Comparison of ENCODE assay signal across 1 cellular context in genomic region chr2:172084734-172085459, GRCh38.
TF ChIP-seq lines count a peak whose summit lies in the region.

No MANE protein-coding gene starts in this region.

TF ChIP-seq in HepG2, 621 proteins besides CTCF, POLR2A, EP300 and RAD21 (continued from another document and continues in another):
- TF ChIP-seq BCLAF1 (IDR thresholded peaks at IDR 0.05) (no peak), SRF (IDR thresholded peaks at IDR 0.05; ENCODE audit: low read depth, low read length) (no peak), NKX3-1 (CRISPR knock-in tag; IDR thresholded peaks at IDR 0.05) (no peak), SYNCRIP (IDR thresholded peaks at IDR 0.05; ENCODE audit: insufficient read depth, low read depth, low read length) (no peak), ZNF33B (CRISPR knock-in tag; IDR thresholded peaks at IDR 0.05) (no peak), IRX3 (CRISPR knock-in tag; IDR thresholded peaks at IDR 0.05; ENCODE audit: borderline replicate concordance, low read depth) (no peak), ZFP62 (CRISPR knock-in tag; IDR thresholded peaks at IDR 0.05) (no peak), ZNF784 (CRISPR knock-in tag; IDR thresholded peaks at IDR 0.05; ENCODE audit: borderline replicate concordance) (no peak), ISX (CRISPR knock-in tag; conservative IDR thresholded peaks at IDR 0.05) (0 out of 2 replicates have a peak, but pooled peaks have one; percentile 29), MAX (IDR thresholded peaks at IDR 0.05) (peak; percentile 68), FOSL1 (CRISPR knock-in tag; IDR thresholded peaks at IDR 0.05; ENCODE audit: borderline replicate concordance) (no peak), SMAD9 (CRISPR knock-in tag; IDR thresholded peaks at IDR 0.05) (no peak), ZNF83 (CRISPR knock-in tag; IDR thresholded peaks at IDR 0.05; ENCODE audit: borderline replicate concordance) (no peak), ZNF772 (CRISPR knock-in tag; IDR thresholded peaks at IDR 0.05) (peak; percentile 78), FOXO4 (CRISPR knock-in tag; conservative IDR thresholded peaks at IDR 0.05) (no peak), BCL3 (CRISPR knock-in tag; IDR thresholded peaks at IDR 0.05) (no peak), SMARCC2 (IDR thresholded peaks at IDR 0.05) (no peak), CEBPZ (IDR thresholded peaks at IDR 0.05; ENCODE audit: low read length) (no peak), FUBP1 (CRISPR knock-in tag; IDR thresholded peaks at IDR 0.05; ENCODE audit: borderline replicate concordance) (no peak), ZNF224 (CRISPR knock-in tag; IDR thresholded peaks at IDR 0.05) (no peak), ZBTB40 (IDR thresholded peaks at IDR 0.05) (no peak), ZBTB40 (CRISPR knock-in tag; IDR thresholded peaks at IDR 0.05) (no peak; the same call in 1 of the 2 replicates), TOPORS (CRISPR knock-in tag; IDR thresholded peaks at IDR 0.05) (no peak), ZNF615 (CRISPR knock-in tag; IDR thresholded peaks at IDR 0.05; ENCODE audit: borderline replicate concordance) (0 out of 2 replicates have a peak, but pooled peaks have one; percentile 43), ZNF44 (CRISPR knock-in tag; IDR thresholded peaks at IDR 0.05) (no peak), ZNF251 (CRISPR knock-in tag; IDR thresholded peaks at IDR 0.05) (no peak), ZNF619 (CRISPR knock-in tag; IDR thresholded peaks at IDR 0.05) (no peak), ZFP41 (CRISPR knock-in tag; IDR thresholded peaks at IDR 0.05; ENCODE audit: borderline replicate concordance) (no peak), SETDB1 (CRISPR knock-in tag; IDR thresholded peaks at IDR 0.05; ENCODE audit: borderline replicate concordance) (no peak), ZSCAN30 (CRISPR knock-in tag; IDR thresholded peaks at IDR 0.05) (no peak), SIX4 (CRISPR knock-in tag; IDR thresholded peaks at IDR 0.05) (no peak), ZNF367 (CRISPR knock-in tag; IDR thresholded peaks at IDR 0.05; ENCODE audit: borderline replicate concordance) (no peak), NRL (CRISPR knock-in tag; IDR thresholded peaks at IDR 0.05; ENCODE audit: borderline replicate concordance) (peak; percentile 18; the same call in 1 of the 2 replicates), AKAP8 (CRISPR knock-in tag; IDR thresholded peaks at IDR 0.05) (peak; percentile 61; the same call in 1 of the 2 replicates), HDAC2 (CRISPR knock-in tag; IDR thresholded peaks at IDR 0.05) (peak; percentile 26), NFRKB (IDR thresholded peaks at IDR 0.05) (no peak), ZKSCAN1 (IDR thresholded peaks at IDR 0.05; ENCODE audit: low read length) (no peak), ZNF768 (CRISPR knock-in tag; IDR thresholded peaks at IDR 0.05) (no peak), ZNF674 (CRISPR knock-in tag; IDR thresholded peaks at IDR 0.05; ENCODE audit: low read depth) (no peak), ZNF605 (CRISPR knock-in tag; IDR thresholded peaks at IDR 0.05) (0 out of 2 replicates have a peak, but pooled peaks have one; percentile 70), FIP1L1 (IDR thresholded peaks at IDR 0.05; ENCODE audit: borderline replicate concordance, insufficient read depth, low read depth, low read length) (0 out of 2 replicates have a peak, but pooled peaks have one; percentile 23)
